Comparison of ENCODE assay signal across 1 cellular context in genomic region chr10:11699546-11700097, GRCh38.
A peak's percentile ranks its signal among the peaks of the same experiment; 100 is the strongest.
TF ChIP-seq lines count a peak whose summit lies in the region.

No MANE protein-coding gene starts in this region.

TF ChIP-seq in liver, 16 proteins besides CTCF, POLR2A, EP300 and RAD21 (continued from another document):
- TF ChIP-seq MAX (IDR thresholded peaks at IDR 0.05) = peak; percentile 97
- peak; percentile 81 for TF ChIP-seq YY1 (IDR thresholded peaks at IDR 0.05)
- TF ChIP-seq ZBTB33 (IDR thresholded peaks at IDR 0.05) = peak; percentile 83
- peak; percentile 66 for TF ChIP-seq FOXA2 (IDR thresholded peaks at IDR 0.05)
- peak; percentile 65 to 87 for TF ChIP-seq JUND (IDR thresholded peaks at IDR 0.05)
- peak; percentile 91 for TF ChIP-seq HNF4G (IDR thresholded peaks at IDR 0.05)
- TF ChIP-seq EGR1 (IDR thresholded peaks at IDR 0.05; ENCODE audit: low read depth in 2 of 2) = no peak
- peak; percentile 93 for TF ChIP-seq SP1 (IDR thresholded peaks at IDR 0.05)
- TF ChIP-seq FOXA1 (IDR thresholded peaks at IDR 0.05) = no peak
- no peak for TF ChIP-seq TAF1 (conservative IDR thresholded peaks at IDR 0.05)
- TF ChIP-seq HNF4A (conservative IDR thresholded peaks at IDR 0.05) = peak; percentile 98 to 99
- TF ChIP-seq REST (IDR thresholded peaks at IDR 0.05) = peak; percentile 70
- TF ChIP-seq RXRA (IDR thresholded peaks at IDR 0.05) = peak; percentile 96 to 97
- no peak for TF ChIP-seq GABPA (IDR thresholded peaks at IDR 0.05 in 1 of 2, conservative IDR thresholded peaks at IDR 0.05 in 1 of 2)
TF ChIP-seq in liver: peak in this region for 12.
